In genomic region chr16:3283525-3284447, GRCh38 we compare ENCODE assay signal across 8 cellular contexts. TPM values are rescaled to one million over a fixed set of nuclear protein-coding genes. Genes with fewer than 3 reads are reported as not detected.
DNase-seq lines count a peak whose midpoint lies in the region; ATAC-seq, FAIRE-seq and TF ChIP-seq lines count a peak whose summit lies in the region.

No MANE protein-coding gene starts in this region.

- POLR2A ChIA-PET in CD8-positive, alpha-beta T cell (lab: Charles Lee), result interaction anchor here (0.6 to 4.0 kb wide), 23 partner anchors 12 to 293 kb away, joined by 3 to 39 read pairs (median 5); partner anchors contain the start of genes NAA60, NLRC3, TIGD7 and ZNF174

- intact Hi-C loops in CD8-positive, alpha-beta T cell (cut with DNase I, micrococcal nuclease), result loop anchor here (1.0 to 5.0 kb wide), 16 partner anchors 19 to 259 kb away; partner anchors contain the start of genes TIGD7 (in 2 of the 2), ZNF174 (in 2 of the 2), ZNF200 (in 2 of the 2) and ZNF75A (in 2 of the 2)

- peak overlapping the region; percentile 96 for H3K27ac ChIP-seq in CD8-positive, alpha-beta T cell (ENCODE audit: low read depth, low read length)

- peaks cover 24% of the 10 kb centered on the region for H3K36me3 ChIP-seq in CD8-positive, alpha-beta T cell (ENCODE audit: insufficient read depth, low read length)
- H3K36me3 ChIP-seq in bronchial epithelial cell (ENCODE audit: control insufficient read depth, insufficient read depth, low read length), result peaks cover 8% of the 10 kb centered on the region

- H3K27me3 Mint-ChIP-seq in CD8-positive, alpha-beta T cell (ENCODE audit: low read depth), result no peaks in the 10 kb centered on the region

- ATAC-seq in CD8-positive, alpha-beta T cell, result no peak
- no peak for ATAC-seq in HG02884 (IDR thresholded peaks at IDR 0.05; ENCODE audit: unreplicated experiment)

- peak overlapping the region; percentile 92 for H3K4me3 ChIP-seq in CD8-positive, alpha-beta T cell (ENCODE audit: low read depth, low read length)
- peak overlapping the region; percentile 69 for H3K4me3 ChIP-seq in bronchial epithelial cell (ENCODE audit: low read depth, low read length)
- H3K4me3 ChIP-seq in mononuclear cell (ENCODE audit: low read length), result peak overlapping the region; percentile 74

- H3K36me3 Mint-ChIP-seq in CD8-positive, alpha-beta T cell, result peaks cover 55% of the 10 kb centered on the region

- H3K27me3 ChIP-seq in CD8-positive, alpha-beta T cell (ENCODE audit: insufficient read depth, low read length), result no peaks in the 10 kb centered on the region
- no peaks in the 10 kb centered on the region for H3K27me3 ChIP-seq in bronchial epithelial cell (ENCODE audit: control insufficient read depth, insufficient read depth, low read length)
- no peaks in the 10 kb centered on the region for H3K27me3 ChIP-seq in mononuclear cell (ENCODE audit: insufficient read depth, low read length)

- DNase-seq in CD8-positive, alpha-beta T cell, result no peak
- DNase-seq in HT-29 (ENCODE audit: low spot score) (peak; percentile 19), bronchial epithelial cell (ENCODE audit: low read depth) (no peak), NCI-H82 treated with DMSO at 0.1 percent for 48 hours (lab: John Stamatoyannopoulos, UW; ENCODE audit: unreplicated experiment) (no peak), iPS-NIHi11 (ENCODE audit: low spot score) (no peak), islet precursor cell (no peak)

- H3K4me3 Mint-ChIP-seq in CD8-positive, alpha-beta T cell, result peak overlapping the region; percentile 89

- TF ChIP-seq CTCF in CD8-positive, alpha-beta T cell (IDR thresholded peaks at IDR 0.05), result no peak
- no peak for TF ChIP-seq CTCF in bronchial epithelial cell (IDR thresholded peaks at IDR 0.05; ENCODE audit: insufficient read depth, low read length, severe bottlenecking)

- CTCF ChIA-PET in CD8-positive, alpha-beta T cell (lab: Charles Lee), result interaction anchor here (0.7 to 1.7 kb wide), 6 partner anchors 9 to 178 kb away, joined by 3 to 4 read pairs (median 4); partner anchors contain the start of genes ZNF174, ZNF213 and ZSCAN32

- no peak for FAIRE-seq in bronchial epithelial cell (lab: Jason Lieb, UNC)

- peaks cover under 1% of the 10 kb centered on the region for H3K9me3 ChIP-seq in CD8-positive, alpha-beta T cell (ENCODE audit: low read length)
- H3K9me3 ChIP-seq in mononuclear cell (ENCODE audit: low read depth, low read length), result no peaks in the 10 kb centered on the region

- H3K9me3 Mint-ChIP-seq in CD8-positive, alpha-beta T cell, result peaks cover 7% of the 10 kb centered on the region

- H3K27ac Mint-ChIP-seq in CD8-positive, alpha-beta T cell, result peak overlapping the region; percentile 96

- peaks cover 28% of the 10 kb centered on the region for H3K4me1 ChIP-seq in CD8-positive, alpha-beta T cell (ENCODE audit: insufficient read depth, low read length)
- peaks cover 33% of the 10 kb centered on the region for H3K4me1 ChIP-seq in mononuclear cell (ENCODE audit: insufficient read depth, low read length)

- H3K4me1 Mint-ChIP-seq in CD8-positive, alpha-beta T cell (ENCODE audit: low read depth), result peaks cover 56% of the 10 kb centered on the region

RNA-seq across cellular contexts. Expression of gene ZNF263, which starts 0.5 kb away (rescaled TPM):
- 10 to 100 TPM; 44.2 to 49.0 TPM for total RNA-seq in CD8-positive, alpha-beta T cell
- 102 and 106 TPM in 2 replicates for total RNA-seq in HT-29 (2014; rRNA removed; shearing (Covaris generic))
- 46.6 and 60.6 TPM in 2 replicates for total RNA-seq in bronchial epithelial cell
- total RNA-seq in mononuclear cell, result 49.7 TPM

RNA-seq across cellular contexts. Expression of gene TIGD7, which starts 21.4 kb away (rescaled TPM):
- total RNA-seq in CD8-positive, alpha-beta T cell, result 1 to 10 TPM; 4.1 to 4.2 TPM
- not detected in 2 replicates for total RNA-seq in HT-29 (2014; rRNA removed; shearing (Covaris generic))
- total RNA-seq in bronchial epithelial cell (2.4 and 5.5 TPM in 2 replicates), mononuclear cell (3.7 TPM)

RNA-seq across cellular contexts. Expression of gene ZNF75A, which starts 21.5 kb away (rescaled TPM):
- 10 to 100 TPM; 59.6 to 61.3 TPM for total RNA-seq in CD8-positive, alpha-beta T cell
- 0.41 and 0.91 TPM in 2 replicates for total RNA-seq in HT-29 (2014; rRNA removed; shearing (Covaris generic))
- total RNA-seq in bronchial epithelial cell (22.9 and 23.2 TPM in 2 replicates), mononuclear cell (34.8 TPM)

RNA-seq across cellular contexts. Expression of gene MEFV, which starts 27.4 kb away (rescaled TPM):
- total RNA-seq in CD8-positive, alpha-beta T cell, result under 1 TPM; 0.19 to 0.30 TPM
- total RNA-seq in HT-29 (2014; rRNA removed; shearing (Covaris generic)), result 0.13 TPM in 1 of 2 replicates, not detected in the other
- total RNA-seq in bronchial epithelial cell (not detected in 2 replicates), mononuclear cell (26.7 TPM)

RNA-seq across cellular contexts. Expression of gene ZNF200, which starts 48.8 kb away (rescaled TPM):
- 10 to 100 TPM; 12.5 to 14.1 TPM for total RNA-seq in CD8-positive, alpha-beta T cell
- 5.6 and 8.6 TPM in 2 replicates for total RNA-seq in HT-29 (2014; rRNA removed; shearing (Covaris generic))
- total RNA-seq in bronchial epithelial cell (9.5 and 9.9 TPM in 2 replicates), mononuclear cell (4.5 TPM)

Comparison
In these comparisons a context has a peak if more than half of its experiments do, and no peak if none do; other contexts are left out.
1. RNA of gene ZNF75A, which starts 21.5 kb away (total RNA-seq): 59.6 to 61.3 TPM in CD8-positive, alpha-beta T cell, 34.8 TPM in mononuclear cell (single experiment) and 22.9 to 23.2 TPM in bronchial epithelial cell; 0.41 to 0.91 TPM in HT-29; every median in the first group is over 10 times any median in the second.
2. Peak in every context shown above with its lines, with median percentiles within 50 percentile points of each other: H3K4me3 ChIP-seq.